In the genomic region with DNA sequence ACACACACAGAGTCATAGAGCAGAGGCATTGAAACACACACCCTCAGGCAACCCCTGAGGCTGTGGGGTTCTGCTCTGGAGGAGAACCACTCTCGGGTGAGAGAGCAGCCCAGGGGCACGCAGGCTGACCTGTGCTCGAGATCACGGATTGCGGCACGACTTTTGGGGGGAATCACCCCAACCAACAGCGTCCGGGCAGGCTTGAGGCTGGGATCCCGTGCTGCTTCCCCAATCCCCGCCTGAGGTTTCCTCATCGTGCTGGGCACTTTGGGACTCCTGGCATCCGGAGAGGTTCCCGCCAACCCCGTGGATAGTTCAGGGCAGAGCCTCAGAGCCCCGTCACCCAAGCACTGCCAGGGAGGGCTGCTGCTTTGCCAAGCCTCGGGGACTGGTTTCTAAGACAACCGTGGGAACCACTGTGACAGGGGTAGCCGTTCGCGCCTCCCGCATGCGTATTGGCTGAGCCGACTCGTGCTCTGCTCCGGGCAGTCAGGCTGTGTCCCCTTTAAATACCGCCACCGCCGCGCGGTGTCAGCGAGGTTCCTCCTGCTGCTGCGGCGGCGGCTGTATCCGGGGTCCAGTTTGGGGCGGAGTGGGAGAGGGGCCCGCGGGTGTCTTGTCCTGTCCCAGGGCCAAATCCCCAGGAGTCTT, we compare ENCODE assay signal across 1 cellular context.
TF ChIP-seq lines count a peak whose summit lies in the region.

No MANE protein-coding gene starts in this region.

TF ChIP-seq in WTC11, 78 proteins besides CTCF, POLR2A, EP300 and RAD21 (continued from another document):
- TF ChIP-seq AFF4 (CRISPR knock-in tag; IDR thresholded peaks at IDR 0.05; ENCODE audit: borderline replicate concordance): no peak
- no peak for TF ChIP-seq MXD4 (CRISPR knock-in tag; IDR thresholded peaks at IDR 0.05; ENCODE audit: borderline replicate concordance)
- no peak for TF ChIP-seq TCF7 (CRISPR knock-in tag; IDR thresholded peaks at IDR 0.05; ENCODE audit: low read depth)
- TF ChIP-seq SMAD4 (CRISPR knock-in tag; IDR thresholded peaks at IDR 0.05): no peak
- TF ChIP-seq, protein P1, sequence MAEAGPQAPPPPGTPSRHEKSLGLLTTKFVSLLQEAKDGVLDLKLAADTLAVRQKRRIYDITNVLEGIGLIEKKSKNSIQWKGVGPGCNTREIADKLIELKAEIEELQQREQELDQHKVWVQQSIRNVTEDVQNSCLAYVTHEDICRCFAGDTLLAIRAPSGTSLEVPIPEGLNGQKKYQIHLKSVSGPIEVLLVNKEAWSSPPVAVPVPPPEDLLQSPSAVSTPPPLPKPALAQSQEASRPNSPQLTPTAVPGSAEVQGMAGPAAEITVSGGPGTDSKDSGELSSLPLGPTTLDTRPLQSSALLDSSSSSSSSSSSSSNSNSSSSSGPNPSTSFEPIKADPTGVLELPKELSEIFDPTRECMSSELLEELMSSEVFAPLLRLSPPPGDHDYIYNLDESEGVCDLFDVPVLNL (CRISPR knock-in tag; IDR thresholded peaks at IDR 0.05; ENCODE audit: borderline replicate concordance, low read depth): no peak
- TF ChIP-seq, protein P2, sequence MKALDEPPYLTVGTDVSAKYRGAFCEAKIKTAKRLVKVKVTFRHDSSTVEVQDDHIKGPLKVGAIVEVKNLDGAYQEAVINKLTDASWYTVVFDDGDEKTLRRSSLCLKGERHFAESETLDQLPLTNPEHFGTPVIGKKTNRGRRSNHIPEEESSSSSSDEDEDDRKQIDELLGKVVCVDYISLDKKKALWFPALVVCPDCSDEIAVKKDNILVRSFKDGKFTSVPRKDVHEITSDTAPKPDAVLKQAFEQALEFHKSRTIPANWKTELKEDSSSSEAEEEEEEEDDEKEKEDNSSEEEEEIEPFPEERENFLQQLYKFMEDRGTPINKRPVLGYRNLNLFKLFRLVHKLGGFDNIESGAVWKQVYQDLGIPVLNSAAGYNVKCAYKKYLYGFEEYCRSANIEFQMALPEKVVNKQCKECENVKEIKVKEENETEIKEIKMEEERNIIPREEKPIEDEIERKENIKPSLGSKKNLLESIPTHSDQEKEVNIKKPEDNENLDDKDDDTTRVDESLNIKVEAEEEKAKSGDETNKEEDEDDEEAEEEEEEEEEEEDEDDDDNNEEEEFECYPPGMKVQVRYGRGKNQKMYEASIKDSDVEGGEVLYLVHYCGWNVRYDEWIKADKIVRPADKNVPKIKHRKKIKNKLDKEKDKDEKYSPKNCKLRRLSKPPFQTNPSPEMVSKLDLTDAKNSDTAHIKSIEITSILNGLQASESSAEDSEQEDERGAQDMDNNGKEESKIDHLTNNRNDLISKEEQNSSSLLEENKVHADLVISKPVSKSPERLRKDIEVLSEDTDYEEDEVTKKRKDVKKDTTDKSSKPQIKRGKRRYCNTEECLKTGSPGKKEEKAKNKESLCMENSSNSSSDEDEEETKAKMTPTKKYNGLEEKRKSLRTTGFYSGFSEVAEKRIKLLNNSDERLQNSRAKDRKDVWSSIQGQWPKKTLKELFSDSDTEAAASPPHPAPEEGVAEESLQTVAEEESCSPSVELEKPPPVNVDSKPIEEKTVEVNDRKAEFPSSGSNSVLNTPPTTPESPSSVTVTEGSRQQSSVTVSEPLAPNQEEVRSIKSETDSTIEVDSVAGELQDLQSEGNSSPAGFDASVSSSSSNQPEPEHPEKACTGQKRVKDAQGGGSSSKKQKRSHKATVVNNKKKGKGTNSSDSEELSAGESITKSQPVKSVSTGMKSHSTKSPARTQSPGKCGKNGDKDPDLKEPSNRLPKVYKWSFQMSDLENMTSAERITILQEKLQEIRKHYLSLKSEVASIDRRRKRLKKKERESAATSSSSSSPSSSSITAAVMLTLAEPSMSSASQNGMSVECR (CRISPR knock-in tag; IDR thresholded peaks at IDR 0.05; ENCODE audit: borderline replicate concordance): no peak
- TF ChIP-seq SMAD3 (CRISPR knock-in tag; IDR thresholded peaks at IDR 0.05; ENCODE audit: borderline replicate concordance): no peak
- no peak for TF ChIP-seq NFATC4 (CRISPR knock-in tag; IDR thresholded peaks at IDR 0.05)
- no peak for TF ChIP-seq MLX (CRISPR knock-in tag; IDR thresholded peaks at IDR 0.05)
- no peak for TF ChIP-seq ZNF317 (CRISPR knock-in tag; IDR thresholded peaks at IDR 0.05; ENCODE audit: borderline replicate concordance, low read depth)
- no peak for TF ChIP-seq ZNF281 (CRISPR knock-in tag; IDR thresholded peaks at IDR 0.05)
- no peak for TF ChIP-seq HMGXB4 (CRISPR knock-in tag; IDR thresholded peaks at IDR 0.05)
- TF ChIP-seq PRRX2 (CRISPR knock-in tag; IDR thresholded peaks at IDR 0.05): no peak
- no peak for TF ChIP-seq HMGA2 (CRISPR knock-in tag; IDR thresholded peaks at IDR 0.05)
- no peak for TF ChIP-seq RELA (CRISPR knock-in tag; IDR thresholded peaks at IDR 0.05; ENCODE audit: borderline replicate concordance)
